Comparison of ENCODE assay signal across 1 cellular context in genomic region chr1:19981507-19982312, GRCh38.
A peak's percentile ranks its signal among the peaks of the same experiment; 100 is the strongest.
TF ChIP-seq lines count a peak whose summit lies in the region.

No MANE protein-coding gene starts in this region.

TF ChIP-seq in HepG2, 621 proteins besides CTCF, POLR2A, EP300 and RAD21 (continued from another document and continues in another):
- TF ChIP-seq MNT (IDR thresholded peaks at IDR 0.05) (no peak), HMGXB4 (CRISPR knock-in tag; IDR thresholded peaks at IDR 0.05; ENCODE audit: borderline replicate concordance in 1 of 2, low read depth in 1 of 2) (no peak), ELF1 (CRISPR knock-in tag; IDR thresholded peaks at IDR 0.05) (peak; percentile 27; the same call in 1 of the 2 replicates), RAD51 (IDR thresholded peaks at IDR 0.05; ENCODE audit: borderline replicate concordance) (no peak), SP1 (IDR thresholded peaks at IDR 0.05) (no peak), SP1 (CRISPR knock-in tag; IDR thresholded peaks at IDR 0.05) (no peak), ZNF703 (CRISPR knock-in tag; IDR thresholded peaks at IDR 0.05; ENCODE audit: borderline replicate concordance) (0 out of 2 replicates have a peak, but pooled peaks have one; percentile 42), RBM22 (optimal IDR thresholded peaks at IDR 0.05; ENCODE audit: low read length) (no peak), KDM2A (CRISPR knock-in tag; IDR thresholded peaks at IDR 0.05; ENCODE audit: borderline replicate concordance, low read depth) (no peak), FUBP1 (CRISPR knock-in tag; IDR thresholded peaks at IDR 0.05; ENCODE audit: borderline replicate concordance) (no peak), NCOA2 (CRISPR knock-in tag; IDR thresholded peaks at IDR 0.05) (peak; percentile 96), PATZ1 (CRISPR knock-in tag; IDR thresholded peaks at IDR 0.05) (peak; percentile 29; the same call in 1 of the 2 replicates), MLX (CRISPR knock-in tag; IDR thresholded peaks at IDR 0.05) (no peak), HHEX (CRISPR knock-in tag; IDR thresholded peaks at IDR 0.05) (no peak), DPF2 (CRISPR knock-in tag; IDR thresholded peaks at IDR 0.05; ENCODE audit: borderline replicate concordance, low read depth) (no peak), DR1 (CRISPR knock-in tag; IDR thresholded peaks at IDR 0.05) (no peak; the same call in 1 of the 2 replicates), SIN3B (IDR thresholded peaks at IDR 0.05; ENCODE audit: low read length) (no peak), MBNL3 (CRISPR knock-in tag; conservative IDR thresholded peaks at IDR 0.05) (no peak), ZNF543 (CRISPR knock-in tag; IDR thresholded peaks at IDR 0.05) (no peak), HOMEZ (CRISPR knock-in tag; IDR thresholded peaks at IDR 0.05; ENCODE audit: low read depth) (peak; percentile 20; the same call in 1 of the 2 replicates), SALL1 (CRISPR knock-in tag; IDR thresholded peaks at IDR 0.05) (no peak), ZNF790 (CRISPR knock-in tag; IDR thresholded peaks at IDR 0.05; ENCODE audit: borderline replicate concordance) (no peak), SETDB1 (CRISPR knock-in tag; IDR thresholded peaks at IDR 0.05; ENCODE audit: borderline replicate concordance) (no peak), KDM3A (CRISPR knock-in tag; IDR thresholded peaks at IDR 0.05; ENCODE audit: low read depth) (no peak), GTF2F1 (IDR thresholded peaks at IDR 0.05; ENCODE audit: low read length) (no peak), HMG20A (CRISPR knock-in tag; IDR thresholded peaks at IDR 0.05; ENCODE audit: borderline replicate concordance) (peak; percentile 47; the same call in 1 of the 2 replicates), ZNF761 (CRISPR knock-in tag; conservative IDR thresholded peaks at IDR 0.05) (no peak), ATF7-NPFF (CRISPR knock-in tag; IDR thresholded peaks at IDR 0.05; ENCODE audit: low read depth) (no peak), IRF2 (CRISPR knock-in tag; IDR thresholded peaks at IDR 0.05) (peak; percentile 42; the same call in 1 of the 2 replicates), MAF1 (CRISPR knock-in tag; IDR thresholded peaks at IDR 0.05; ENCODE audit: borderline replicate concordance) (no peak), ZNF382 (CRISPR knock-in tag; IDR thresholded peaks at IDR 0.05; ENCODE audit: borderline replicate concordance) (no peak), STAG1 (CRISPR knock-in tag; IDR thresholded peaks at IDR 0.05) (0 out of 2 replicates have a peak, but pooled peaks have one; percentile 7), TCF7 (IDR thresholded peaks at IDR 0.05; ENCODE audit: low read depth) (0 out of 2 replicates have a peak, but pooled peaks have one; percentile 11), ZNF407 (CRISPR knock-in tag; IDR thresholded peaks at IDR 0.05; ENCODE audit: not compliant biosample characterization) (no peak), HNRNPUL1 (IDR thresholded peaks at IDR 0.05; ENCODE audit: low read depth, low read length) (no peak), PRDM10 (CRISPR knock-in tag; IDR thresholded peaks at IDR 0.05; ENCODE audit: low read depth) (peak; percentile 65; the same call in 1 of the 2 replicates)
